In the genomic region with DNA sequence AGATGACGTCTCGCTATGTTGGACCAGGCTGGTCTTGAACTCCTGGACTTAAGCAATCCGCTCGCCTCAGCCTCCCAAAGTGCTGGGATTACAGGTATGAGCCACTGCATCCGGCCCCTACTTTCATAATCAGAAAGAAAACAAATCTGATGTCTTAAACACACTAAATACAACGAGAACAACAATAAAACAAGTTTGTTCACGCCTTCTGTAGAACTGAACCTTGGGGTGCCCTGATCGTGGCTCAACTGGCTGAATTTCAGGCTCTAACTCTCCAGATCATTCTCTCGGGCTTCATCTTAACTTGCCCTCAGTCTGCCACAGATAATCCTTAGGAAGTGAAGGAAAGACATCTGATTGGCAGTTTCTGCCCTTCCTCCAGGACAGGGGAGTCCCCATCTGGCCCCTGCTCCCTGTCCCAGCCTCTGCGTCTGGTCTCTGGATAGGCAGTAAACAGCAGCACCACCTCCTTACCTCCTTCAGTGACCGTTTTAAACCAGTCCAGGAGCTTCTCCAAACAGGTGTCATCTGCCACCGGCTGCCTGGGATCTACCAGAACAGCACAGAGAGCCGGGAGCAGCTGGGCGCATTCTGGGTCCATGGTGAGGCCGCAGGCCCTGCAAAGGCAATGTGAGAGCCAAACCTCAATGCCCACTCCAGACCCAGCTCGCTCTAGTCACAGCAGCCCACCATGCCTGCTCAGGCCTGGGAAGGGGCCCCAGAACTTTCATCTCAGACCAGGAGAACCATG, we compare ENCODE assay signal across 2 cellular contexts.
TF ChIP-seq lines count a peak whose summit lies in the region.

No MANE protein-coding gene starts in this region.

TF ChIP-seq in A549, 52 proteins besides CTCF, POLR2A, EP300 and RAD21:
- TF ChIP-seq RNF2 (IDR thresholded peaks at IDR 0.05; ENCODE audit: borderline replicate concordance, low read depth) (no peak), NR3C1 (IDR thresholded peaks at IDR 0.05) (no peak), EHMT2 (IDR thresholded peaks at IDR 0.05; ENCODE audit: low read depth) (no peak), KDM5A (IDR thresholded peaks at IDR 0.05) (no peak), POLR2AphosphoS2 (conservative IDR thresholded peaks at IDR 0.05; ENCODE audit: low read length) (no peak)

TF ChIP-seq in GM12878, 131 proteins besides CTCF, POLR2A, EP300 and RAD21:
- TF ChIP-seq, protein P1, sequence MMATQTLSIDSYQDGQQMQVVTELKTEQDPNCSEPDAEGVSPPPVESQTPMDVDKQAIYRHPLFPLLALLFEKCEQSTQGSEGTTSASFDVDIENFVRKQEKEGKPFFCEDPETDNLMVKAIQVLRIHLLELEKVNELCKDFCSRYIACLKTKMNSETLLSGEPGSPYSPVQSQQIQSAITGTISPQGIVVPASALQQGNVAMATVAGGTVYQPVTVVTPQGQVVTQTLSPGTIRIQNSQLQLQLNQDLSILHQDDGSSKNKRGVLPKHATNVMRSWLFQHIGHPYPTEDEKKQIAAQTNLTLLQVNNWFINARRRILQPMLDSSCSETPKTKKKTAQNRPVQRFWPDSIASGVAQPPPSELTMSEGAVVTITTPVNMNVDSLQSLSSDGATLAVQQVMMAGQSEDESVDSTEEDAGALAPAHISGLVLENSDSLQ (IDR thresholded peaks at IDR 0.05): no peak
- TF ChIP-seq ZNF622 (IDR thresholded peaks at IDR 0.05) (no peak), CREB1 (IDR thresholded peaks at IDR 0.05; ENCODE audit: low read depth) (no peak), ASH2L (IDR thresholded peaks at IDR 0.05; ENCODE audit: borderline replicate concordance, low read depth) (no peak), LARP7 (IDR thresholded peaks at IDR 0.05) (no peak), CBX5 (IDR thresholded peaks at IDR 0.05; ENCODE audit: low read depth) (no peak), SP1 (IDR thresholded peaks at IDR 0.05; ENCODE audit: low read depth, low read length) (no peak), SREBF2 (IDR thresholded peaks at IDR 0.05; ENCODE audit: low read length) (no peak), IKZF2 (IDR thresholded peaks at IDR 0.05) (no peak), YY1 (IDR thresholded peaks at IDR 0.05; ENCODE audit: low read depth, low read length) (no peak), KAT2A (conservative IDR thresholded peaks at IDR 0.05; ENCODE audit: control insufficient read depth, low read depth, low read length) (no peak), E2F4 (IDR thresholded peaks at IDR 0.05; ENCODE audit: low read depth, low read length) (no peak), RCOR1 (conservative IDR thresholded peaks at IDR 0.05; ENCODE audit: low read depth, low read length) (no peak), ZSCAN29 (IDR thresholded peaks at IDR 0.05) (no peak), HDGF (IDR thresholded peaks at IDR 0.05) (no peak)
- TF ChIP-seq, protein P2, sequence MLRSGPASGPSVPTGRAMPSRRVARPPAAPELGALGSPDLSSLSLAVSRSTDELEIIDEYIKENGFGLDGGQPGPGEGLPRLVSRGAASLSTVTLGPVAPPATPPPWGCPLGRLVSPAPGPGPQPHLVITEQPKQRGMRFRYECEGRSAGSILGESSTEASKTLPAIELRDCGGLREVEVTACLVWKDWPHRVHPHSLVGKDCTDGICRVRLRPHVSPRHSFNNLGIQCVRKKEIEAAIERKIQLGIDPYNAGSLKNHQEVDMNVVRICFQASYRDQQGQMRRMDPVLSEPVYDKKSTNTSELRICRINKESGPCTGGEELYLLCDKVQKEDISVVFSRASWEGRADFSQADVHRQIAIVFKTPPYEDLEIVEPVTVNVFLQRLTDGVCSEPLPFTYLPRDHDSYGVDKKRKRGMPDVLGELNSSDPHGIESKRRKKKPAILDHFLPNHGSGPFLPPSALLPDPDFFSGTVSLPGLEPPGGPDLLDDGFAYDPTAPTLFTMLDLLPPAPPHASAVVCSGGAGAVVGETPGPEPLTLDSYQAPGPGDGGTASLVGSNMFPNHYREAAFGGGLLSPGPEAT (IDR thresholded peaks at IDR 0.05; ENCODE audit: low read depth): no peak
